In genomic region chr2:107627926-107628325, GRCh38 we compare ENCODE assay signal across 7 cellular contexts.
"Had no signal": no experiment of that assay in that cellular context is flagged by ENCODE, and none has a peak within 500 bp of the region (broad histone marks: within the 10 kb centered on the region; RNA-seq: fewer than 3 reads in every experiment).

No MANE protein-coding gene starts in this region.

- H3K4me3 ChIP-seq: K562 had no signal

- DNase-seq: IMR-90, KBM-7, KG1 had no signal

- ATAC-seq: K562 had no signal

- H3K9ac ChIP-seq: KMS-11 had no signal

- FAIRE-seq: HTR-8/SVneo, K562 had no signal

- H3K27ac ChIP-seq: HL-60, KMS-11 had no signal

- H3K4me2 ChIP-seq: KMS-11 had no signal
